ENCODE assay signal across 9 cellular contexts in the genomic region with DNA sequence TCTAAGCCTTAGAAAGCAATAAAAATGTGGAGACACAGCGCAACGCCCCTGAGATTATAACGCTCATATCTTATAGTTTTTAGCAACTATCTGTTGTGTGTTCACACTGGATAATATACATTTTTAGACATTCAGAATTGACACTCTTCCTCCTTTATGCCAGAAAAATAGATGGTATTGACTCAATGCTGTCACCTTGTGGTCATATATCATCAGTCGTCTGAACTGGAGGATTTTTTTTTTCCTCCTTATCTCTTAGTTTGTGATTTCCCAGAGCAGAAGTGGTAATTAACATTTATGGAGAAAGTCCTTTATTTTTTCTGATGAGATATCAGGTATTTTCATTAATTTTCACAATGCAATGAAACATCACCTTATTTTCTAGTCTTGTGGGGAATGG.
DNase-seq lines count a peak whose midpoint lies in the region; ATAC-seq and TF ChIP-seq lines count a peak whose summit lies in the region.
"Had no signal": no experiment of that assay in that cellular context is flagged by ENCODE, and none has a peak within 500 bp of the region (broad histone marks: within the 10 kb centered on the region; RNA-seq: fewer than 3 reads in every experiment).

No MANE protein-coding gene starts in this region.

- H3K9me3 ChIP-seq in Peyer's patch (no peaks in the 10 kb centered on the region), transverse colon (no peaks in the 10 kb centered on the region)

- H3K36me3 Mint-ChIP-seq in activated CD4-positive, alpha-beta T cell treated with anti-CD3 and anti-CD28 coated beads, Interleukin-2, amount 10 ng/mL, durations not matched to agents 24 days and 14 days (ENCODE audit: low read depth) = no peaks in the 10 kb centered on the region
- H3K36me3 Mint-ChIP-seq: activated naive CD4-positive, alpha-beta T cell treated with anti-CD3 and anti-CD28 coated beads, Interleukin-2, amount 50 U/mL, for 24 hours had no signal

- no peak for TF ChIP-seq POLR2A in Peyer's patch (IDR thresholded peaks at IDR 0.05)
- no peak for TF ChIP-seq POLR2A in transverse colon (IDR thresholded peaks at IDR 0.05)

- H3K27me3 ChIP-seq in Peyer's patch (no peaks in the 10 kb centered on the region), transverse colon (no peaks in the 10 kb centered on the region)

- in situ Hi-C loops in transverse colon (cut with MboI; ENCODE audit: low pct_ligation_motif_present in 1 of 4, low pct_unique_long_range_greater_than_20kb in 1 of 4, low sequenced_read_pairs in 3 of 4) = no loop called here

- no peak overlapping the region for H3K27ac ChIP-seq in Peyer's patch
- no peak overlapping the region for H3K27ac ChIP-seq in transverse colon

- no peaks in the 10 kb centered on the region for H3K9me3 Mint-ChIP-seq in activated CD4-positive, alpha-beta T cell treated with anti-CD3 and anti-CD28 coated beads, Interleukin-2, amount 10 ng/mL, durations not matched to agents 24 days and 14 days
- H3K9me3 Mint-ChIP-seq: activated naive CD4-positive, alpha-beta T cell treated with anti-CD3 and anti-CD28 coated beads, Interleukin-2, amount 50 U/mL, for 24 hours had no signal

- no peak for TF ChIP-seq EP300 in transverse colon (IDR thresholded peaks at IDR 0.05; ENCODE audit: low read depth)

- H3K4me3 Mint-ChIP-seq in activated CD4-positive, alpha-beta T cell treated with anti-CD3 and anti-CD28 coated beads, Interleukin-2, amount 10 ng/mL, durations not matched to agents 24 days and 14 days = no peak overlapping the region
- H3K4me3 Mint-ChIP-seq: activated naive CD4-positive, alpha-beta T cell treated with anti-CD3 and anti-CD28 coated beads, Interleukin-2, amount 50 U/mL, for 24 hours had no signal

- 18 to 25% methylated on average over 4 of the region's 4 CpGs for WGBS in transverse colon (ENCODE audit: low coverage in 1 of 2), 2 donors

- DNase-seq in activated CD4-positive, alpha-beta T cell treated with anti-CD3 and anti-CD28 coated beads, Interleukin-2, amount 10 ng/mL, durations not matched to agents 24 days and 14 days = peak; percentile 15
- no peak for DNase-seq in activated CD4-positive, alpha-beta T cell treated with anti-CD3 and anti-CD28 coated beads for 4 hours
- DNase-seq in Peyer's patch = no peak
- DNase-seq in fibroblast of villous mesenchyme (ENCODE audit: low read depth) = no peak
- DNase-seq in transverse colon = no peak
- no peak for DNase-seq in iPS-NIHi11 (ENCODE audit: low spot score)
- no peak for DNase-seq in NCI-H510A (lab: John Stamatoyannopoulos, UW)

- H3K4me3 ChIP-seq in Peyer's patch (no peak overlapping the region), fibroblast of villous mesenchyme (ENCODE audit: low read depth, low read length) (no peak overlapping the region), transverse colon (no peak overlapping the region)

- H3K4me1 ChIP-seq in Peyer's patch (no peaks in the 10 kb centered on the region), transverse colon (no peaks in the 10 kb centered on the region)

- ATAC-seq in HG02973 (IDR thresholded peaks at IDR 0.05; ENCODE audit: unreplicated experiment) = no peak

- H3K36me3 ChIP-seq in Peyer's patch (no peaks in the 10 kb centered on the region), transverse colon (no peaks in the 10 kb centered on the region)

- peaks cover 5% of the 10 kb centered on the region for H3K27me3 Mint-ChIP-seq in activated CD4-positive, alpha-beta T cell treated with anti-CD3 and anti-CD28 coated beads, Interleukin-2, amount 10 ng/mL, durations not matched to agents 24 days and 14 days

- no peaks in the 10 kb centered on the region for H3K4me1 Mint-ChIP-seq in activated CD4-positive, alpha-beta T cell treated with anti-CD3 and anti-CD28 coated beads, Interleukin-2, amount 10 ng/mL, durations not matched to agents 24 days and 14 days
- H3K4me1 Mint-ChIP-seq: activated naive CD4-positive, alpha-beta T cell treated with anti-CD3 and anti-CD28 coated beads, Interleukin-2, amount 50 U/mL, for 24 hours had no signal

- H3K27ac Mint-ChIP-seq in activated CD4-positive, alpha-beta T cell treated with anti-CD3 and anti-CD28 coated beads, Interleukin-2, amount 10 ng/mL, durations not matched to agents 24 days and 14 days = no peak overlapping the region
- H3K27ac Mint-ChIP-seq: activated naive CD4-positive, alpha-beta T cell treated with anti-CD3 and anti-CD28 coated beads, Interleukin-2, amount 50 U/mL, for 24 hours had no signal

- TF ChIP-seq CTCF in Peyer's patch (IDR thresholded peaks at IDR 0.05) (peak in 4 of 6 experiments; percentile 28 to 44 (median 34)), fibroblast of villous mesenchyme (IDR thresholded peaks at IDR 0.05; ENCODE audit: insufficient read depth, low read depth, low read length) (peak; percentile 36), transverse colon (IDR thresholded peaks at IDR 0.05) (peak in 4 of 5 experiments; percentile 39 to 50 (median 42))

- intact Hi-C loops in activated CD4-positive, alpha-beta T cell treated with anti-CD3 and anti-CD28 coated beads, Interleukin-2, amount 10 ng/mL, durations not matched to agents 24 days and 14 days (cut with micrococcal nuclease) = no loop called here
- intact Hi-C loops in transverse colon (cut with DNase I; ENCODE audit: low total_unique reads) = no loop called here
